1 cellular context compared by ENCODE assay signal in genomic region chr1:63713627-63714481, GRCh38.
TF ChIP-seq lines count a peak whose summit lies in the region.

No MANE protein-coding gene starts in this region.

TF ChIP-seq in GM23338, 12 proteins besides CTCF, POLR2A, EP300 and RAD21 (continued from another document):
- TF ChIP-seq ETS1 (IDR thresholded peaks at IDR 0.05) (no peak), ZNF114 (CRISPR knock-in tag; IDR thresholded peaks at IDR 0.05) (no peak), CREB1 (CRISPR knock-in tag; IDR thresholded peaks at IDR 0.05; ENCODE audit: low read depth) (no peak), EZH2phosphoT487 (IDR thresholded peaks at IDR 0.05; ENCODE audit: unreplicated experiment) (no peak), POLR2AphosphoS5 (IDR thresholded peaks at IDR 0.05; ENCODE audit: low read depth) (no peak), EZH2 (IDR thresholded peaks at IDR 0.05; ENCODE audit: low read depth, unreplicated experiment) (no peak), NANOG (IDR thresholded peaks at IDR 0.05; ENCODE audit: borderline replicate concordance) (no peak)
